In the genomic region with DNA sequence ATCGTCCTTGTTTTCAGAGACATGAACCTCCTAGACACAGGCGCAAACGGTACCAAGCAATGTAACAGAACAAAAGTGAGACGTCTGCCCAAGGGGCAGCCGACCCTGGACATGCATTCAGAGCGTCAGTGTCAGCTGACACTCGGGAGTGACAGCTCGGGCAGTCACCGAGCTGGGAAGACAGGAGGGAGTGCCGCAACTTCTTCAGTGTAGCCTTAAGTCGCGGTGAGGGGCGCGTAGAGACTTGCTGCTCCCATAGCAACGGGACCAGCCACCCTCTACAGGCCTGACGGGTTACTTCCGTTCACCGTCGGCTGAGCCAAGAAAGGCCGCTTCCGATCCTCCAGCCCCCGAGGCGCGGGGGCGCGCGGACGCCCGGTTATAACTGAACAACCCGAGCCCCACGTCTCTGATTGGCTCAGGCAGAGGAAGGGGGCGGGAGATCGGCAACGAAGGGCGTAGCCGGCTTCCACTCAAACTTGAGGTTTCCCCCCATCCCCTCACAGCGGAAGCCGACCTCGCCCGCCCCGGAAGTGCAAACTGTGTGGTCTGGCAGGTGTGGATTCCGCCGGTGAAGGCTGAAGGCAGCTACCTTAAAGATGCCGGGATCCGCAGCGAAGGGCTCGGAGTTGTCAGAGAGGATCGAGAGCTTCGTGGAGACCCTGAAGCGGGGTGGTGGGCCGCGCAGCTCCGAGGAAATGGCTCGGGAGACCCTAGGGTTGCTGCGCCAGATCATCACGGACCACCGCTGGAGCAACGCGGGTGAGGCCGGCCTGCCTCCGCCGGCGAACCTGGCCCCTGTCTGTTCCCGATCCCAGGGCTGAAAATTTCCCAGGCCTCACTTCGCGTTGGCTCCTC, we compare ENCODE assay signal across 8 cellular contexts. TPM values are rescaled to one million over a fixed set of nuclear protein-coding genes. Genes with fewer than 3 reads are reported as not detected.
DNase-seq lines count a peak whose midpoint lies in the region; TF ChIP-seq lines count a peak whose summit lies in the region.

TSS of gene EIF2B2 (plus strand) at position 530 of the 858 bp plus-strand sequence. CDS start at position 600, 70 bp downstream.

- H3K27me3 ChIP-seq in effector memory CD4-positive, alpha-beta T cell (replicated peaks; ENCODE audit: control insufficient read depth, insufficient read depth, low read length, poor library complexity, severe bottlenecking) = no peaks in the 10 kb centered on the region

- peaks cover 15% of the 10 kb centered on the region for H3K4me1 ChIP-seq in effector memory CD4-positive, alpha-beta T cell (ENCODE audit: control insufficient read depth, insufficient read depth, low read length, poor library complexity, severe bottlenecking)

- H3K9me3 ChIP-seq in effector memory CD4-positive, alpha-beta T cell (ENCODE audit: control insufficient read depth, low read length) = no peaks in the 10 kb centered on the region

- peak within 1 kb of the TSS; percentile 92 for H3K4me3 ChIP-seq in effector memory CD4-positive, alpha-beta T cell (ENCODE audit: insufficient read depth, low read depth, low read length, poor library complexity, severe bottlenecking)

- CTCF ChIA-PET in activated CD8-positive, alpha-beta memory T cell treated with anti-CD3 and anti-CD28 coated beads for 36 hours (lab: Charles Lee) = interaction anchor here (1.4 kb wide), 2 partner anchors 12 to 96 kb away, joined by 3 to 4 read pairs; no protein-coding TSS in a partner anchor

- POLR2A ChIA-PET in activated CD8-positive, alpha-beta memory T cell treated with anti-CD3 and anti-CD28 coated beads for 36 hours (lab: Charles Lee) = interaction anchor here (0.6 to 1.4 kb wide), 5 partner anchors 12 to 120 kb away, joined by 3 to 6 read pairs (median 5); partner anchors contain the start of gene ZC2HC1C

- TF ChIP-seq CTCF in GM20000 (IDR thresholded peaks at IDR 0.05; ENCODE audit: extremely low read depth, missing control alignments) = no peak

- peaks cover 23% of the 10 kb centered on the region for H3K36me3 ChIP-seq in effector memory CD4-positive, alpha-beta T cell (ENCODE audit: control insufficient read depth, insufficient read depth, low read length)

- peak within 1 kb of the TSS; percentile 90 for H3K27ac ChIP-seq in effector memory CD4-positive, alpha-beta T cell (ENCODE audit: insufficient read depth, low read length, poor library complexity, severe bottlenecking)

- peak; percentile 92 for DNase-seq in CMK (ENCODE audit: low read depth)
- peak; percentile 96 for DNase-seq in GM20000 (ENCODE audit: low spot score)
- peak; percentile 95 for DNase-seq in HT-29 (ENCODE audit: low spot score)
- peak; percentile 97 for DNase-seq in NOMO-1 (lab: John Stamatoyannopoulos, UW; ENCODE audit: unreplicated experiment in 2 of 2)
- peak; percentile 97 to 99 (median 98) for DNase-seq in effector memory CD4-positive, alpha-beta T cell
- DNase-seq in medulla oblongata (ENCODE audit: extremely low spot score) = peak; percentile 99
- peak; percentile 98 for DNase-seq in stimulated activated CD8-positive, alpha-beta memory T cell treated with anti-CD3 and anti-CD28 coated beads, Interleukin-12 subunit alpha, Interleukin-12 subunit beta, amount 100 ng/mL, for 1 hour (ENCODE audit: low read depth)

RNA-seq across cellular contexts. Expression of gene EIF2B2, which starts in this region (rescaled TPM):
- total RNA-seq in HT-29 (2014; rRNA removed; shearing (Covaris generic)) = 57.0 and 70.2 TPM in 2 replicates
- 10 to 100 TPM; 62.6 to 64.1 TPM for total RNA-seq in activated CD8-positive, alpha-beta memory T cell treated with anti-CD3 and anti-CD28 coated beads for 36 hours

Comparison
In these comparisons a context has a peak if more than half of its experiments do, and no peak if none do; other contexts are left out.
1. Peak in every context shown above with its lines: DNase-seq, H3K4me3 ChIP-seq and H3K27ac ChIP-seq.